ENCODE assay signal across 8 cellular contexts in genomic region chr19:49488863-49489537, GRCh38. TPM values are rescaled to one million over a fixed set of nuclear protein-coding genes. Genes with fewer than 3 reads are reported as not detected.
DNase-seq lines count a peak whose midpoint lies in the region; ATAC-seq and TF ChIP-seq lines count a peak whose summit lies in the region.

No MANE protein-coding gene starts in this region.

- whole genome bisulfite sequencing in heart left ventricle, 4 donors, result 23 to 30% (median 28%) methylated on average over 13 to 15 of the region's 15 CpGs

- H3K9me3 Mint-ChIP-seq in type B pancreatic cell, result no peaks in the 10 kb centered on the region

- H3K36me3 ChIP-seq in heart left ventricle (peaks cover 5 to 60% (median 40%) of the 10 kb centered on the region in 9 donors), lower lobe of right lung (peaks cover 51% of the 10 kb centered on the region)

- H3K4me1 ChIP-seq in heart left ventricle (peaks cover 6 to 49% (median 23%) of the 10 kb centered on the region in 12 donors), lower lobe of right lung (peaks cover 30% of the 10 kb centered on the region)

- peak overlapping the region; percentile 92 for H3K27ac Mint-ChIP-seq in type B pancreatic cell

- ATAC-seq in heart left ventricle (no peak), left ventricle myocardium superior (no peak), lower lobe of right lung (no peak), GM21737 (IDR thresholded peaks at IDR 0.05; ENCODE audit: unreplicated experiment) (no peak), GM18858 (IDR thresholded peaks at IDR 0.05; ENCODE audit: unreplicated experiment) (no peak)

- peak overlapping the region; percentile 98 for H3K4me3 Mint-ChIP-seq in type B pancreatic cell

- H3K9me3 ChIP-seq in heart left ventricle, result no peaks in the 10 kb centered on the region
- no peaks in the 10 kb centered on the region for H3K9me3 ChIP-seq in lower lobe of right lung

- intact Hi-C loops in heart left ventricle (cut with DNase I), result no loop called here
- intact Hi-C loops in left ventricle myocardium superior (cut with micrococcal nuclease), result no loop called here
- intact Hi-C loops in lower lobe of right lung (cut with DNase I), result no loop called here

- H3K27me3 ChIP-seq in heart left ventricle (no peaks in the 10 kb centered on the region), lower lobe of right lung (ENCODE audit: low read depth) (no peaks in the 10 kb centered on the region)

- no peak for TF ChIP-seq POLR2A in heart left ventricle (IDR thresholded peaks at IDR 0.05)

- peaks cover 11% of the 10 kb centered on the region for H3K4me1 Mint-ChIP-seq in type B pancreatic cell (ENCODE audit: unreplicated experiment)

- H3K4me3 ChIP-seq in heart left ventricle (peak overlapping the region; percentile 69 to 98 (median 88)), astrocyte of the spinal cord (ENCODE audit: low read depth, low read length) (peak overlapping the region; percentile 86), lower lobe of right lung (peak overlapping the region; percentile 99)

- in situ Hi-C loops in astrocyte of the spinal cord (cut with HindIII; ENCODE audit: low sequenced_read_pairs), result no loop called here

- H3K36me3 Mint-ChIP-seq in type B pancreatic cell, result peaks cover 43% of the 10 kb centered on the region

- H3K27ac ChIP-seq in heart left ventricle (peak overlapping the region in 11 of 12 donors; percentile 82 to 93 (median 90)), lower lobe of right lung (peak overlapping the region; percentile 94)

- TF ChIP-seq CTCF in heart left ventricle (IDR thresholded peaks at IDR 0.05) (no peak), astrocyte of the spinal cord (IDR thresholded peaks at IDR 0.05; ENCODE audit: low read depth, low read length) (no peak), lower lobe of right lung (IDR thresholded peaks at IDR 0.05) (no peak), type B pancreatic cell (conservative IDR thresholded peaks at IDR 0.05) (no peak)

- DNase-seq in heart left ventricle, result no peak
- DNase-seq in left ventricle myocardium superior, result no peak
- no peak for DNase-seq in astrocyte of the spinal cord (ENCODE audit: low read depth, low spot score)
- DNase-seq in lower lobe of right lung, result no peak
- no peak for DNase-seq in type B pancreatic cell (ENCODE audit: extremely low spot score, unreplicated experiment)
- no peak for DNase-seq in NCI-H1436 treated with DMSO at 0.1 percent for 48 hours (lab: John Stamatoyannopoulos, UW)

- H3K27me3 Mint-ChIP-seq in type B pancreatic cell, result peaks cover 3% of the 10 kb centered on the region

RNA-seq across cellular contexts. Expression of gene RPL13A, which starts 1.6 kb away (rescaled TPM):
- total RNA-seq in heart left ventricle (1,000 to 10,000 TPM in 8 of 9 donors, 100 to 1,000 TPM in 1; 876 to 1,739 (median 1,261) TPM), left ventricle myocardium superior (1,289 TPM), lower lobe of right lung (1,820 TPM), type B pancreatic cell (ENCODE audit: low replicate concordance) (3,274 and 3,593 TPM in 2 replicates)
- 1,000 to 10,000 TPM; 1,194 to 2,850 TPM for polyA plus RNA-seq in heart left ventricle

RNA-seq across cellular contexts. Expression of gene RPS11, which starts 7.2 kb away (rescaled TPM):
- total RNA-seq in heart left ventricle (1,000 to 10,000 TPM in 5 of 9 donors, 100 to 1,000 TPM in 4; 778 to 1,895 (median 1,011) TPM), left ventricle myocardium superior (1,034 TPM), lower lobe of right lung (1,649 TPM), type B pancreatic cell (ENCODE audit: low replicate concordance) (2,401 and 2,461 TPM in 2 replicates)
- 1,000 to 10,000 TPM; 2,258 to 2,723 TPM for polyA plus RNA-seq in heart left ventricle

RNA-seq across cellular contexts. Expression of gene FLT3LG, which starts 15.0 kb away (rescaled TPM):
- total RNA-seq in heart left ventricle (10 to 100 TPM in 1 of 9 donors, 1 to 10 TPM in 8; 1.7 to 13.4 (median 2.4) TPM), left ventricle myocardium superior (5.9 TPM), lower lobe of right lung (12.8 TPM), type B pancreatic cell (ENCODE audit: low replicate concordance) (1.9 and 2.0 TPM in 2 replicates)
- polyA plus RNA-seq in heart left ventricle, result 1 to 10 TPM; 2.9 to 5.5 TPM

RNA-seq across cellular contexts. Expression of gene FCGRT, which starts 23.5 kb away (rescaled TPM):
- total RNA-seq in heart left ventricle, result 100 to 1,000 TPM in 2 of 9 donors, 10 to 100 TPM in 7; 57.3 to 317 (median 69.2) TPM
- 10 to 100 TPM; 46.7 to 54.6 TPM for polyA plus RNA-seq in heart left ventricle
- 84.7 TPM for total RNA-seq in left ventricle myocardium superior
- 385 TPM for total RNA-seq in lower lobe of right lung
- total RNA-seq in type B pancreatic cell (ENCODE audit: low replicate concordance), result 102 and 106 TPM in 2 replicates

RNA-seq across cellular contexts. Expression of gene ALDH16A1, which starts 36.0 kb away (rescaled TPM):
- total RNA-seq in heart left ventricle (10 to 100 TPM in 2 of 9 donors, 1 to 10 TPM in 7; 3.4 to 18.6 (median 8.5) TPM), left ventricle myocardium superior (11.5 TPM), lower lobe of right lung (33.7 TPM), type B pancreatic cell (ENCODE audit: low replicate concordance) (22.7 and 33.7 TPM in 2 replicates)
- polyA plus RNA-seq in heart left ventricle, result 10 to 100 TPM in 1 of 2 donors, 1 to 10 TPM in 1; 7.3 to 11.7 TPM
